17 cellular contexts compared by ENCODE assay signal in genomic region chr12:3216097-3216496, GRCh38.
DNase-seq lines count a peak whose midpoint lies in the region; ATAC-seq and TF ChIP-seq lines count a peak whose summit lies in the region.
"Had no signal": no experiment of that assay in that cellular context is flagged by ENCODE, and none has a peak within 500 bp of the region (broad histone marks: within the 10 kb centered on the region; RNA-seq: fewer than 3 reads in every experiment).

No MANE protein-coding gene starts in this region.

- no peaks in the 10 kb centered on the region for H3K9me3 Mint-ChIP-seq in MCF 10A (ENCODE audit: unreplicated experiment)
- H3K9me3 Mint-ChIP-seq in CD8-positive, alpha-beta T cell: no peaks in the 10 kb centered on the region

- H3K4me1 ChIP-seq in BLaER1 treated with 17β-estradiol and CSF1 and Interleukin-3, amounts not matched to agents 10 nM and 100 nM: peaks cover 62 to 87% (median 85%) of the 10 kb centered on the region in 10 experiments
- peaks cover 25% of the 10 kb centered on the region for H3K4me1 ChIP-seq in osteoblast (ENCODE audit: insufficient read depth, low read length)
- H3K4me1 ChIP-seq in CD8-positive, alpha-beta T cell (ENCODE audit: insufficient read depth, low read length): no peaks in the 10 kb centered on the region

- H2AFZ ChIP-seq in osteoblast (ENCODE audit: low read length): no peak overlapping the region

- H3K27me3 Mint-ChIP-seq in MCF 10A (ENCODE audit: insufficient read depth, unreplicated experiment): no peaks in the 10 kb centered on the region
- no peaks in the 10 kb centered on the region for H3K27me3 Mint-ChIP-seq in CD8-positive, alpha-beta T cell (ENCODE audit: low read depth)

- H4K20me1 ChIP-seq in BLaER1 treated with 17β-estradiol and CSF1 and Interleukin-3, amounts not matched to agents 10 nM and 100 nM: no peaks in the 10 kb centered on the region
- no peaks in the 10 kb centered on the region for H4K20me1 ChIP-seq in osteoblast (ENCODE audit: insufficient read depth, low read length)

- no peaks in the 10 kb centered on the region for H3K9me3 ChIP-seq in BLaER1 treated with 17β-estradiol and CSF1 and Interleukin-3, amounts not matched to agents 10 nM and 100 nM (replicated peaks in 1 of 11)
- H3K9me3 ChIP-seq in osteoblast (ENCODE audit: low read depth, low read length): no peaks in the 10 kb centered on the region
- no peaks in the 10 kb centered on the region for H3K9me3 ChIP-seq in CD8-positive, alpha-beta T cell (ENCODE audit: low read length)

- no peaks in the 10 kb centered on the region for H3K79me2 ChIP-seq in osteoblast (ENCODE audit: insufficient read depth, low read length)

- H3K9ac ChIP-seq in BLaER1 treated with 17β-estradiol and CSF1 and Interleukin-3, amounts not matched to agents 10 nM and 100 nM: peak overlapping the region in 6 of 11 experiments; percentile 78 to 91 (median 86); a peak in 10 of 22 replicates

- POLR2A ChIA-PET in MCF 10A (lab: Yijun Ruan, JAX): interaction anchor here (0.6 kb wide), 1 partner anchor 1002 kb away, joined by 3 read pairs; no protein-coding TSS in a partner anchor
- POLR2A ChIA-PET in CD8-positive, alpha-beta T cell (lab: Charles Lee): no interaction called here

- peaks cover 0 to 8% (median 0%) of the 10 kb centered on the region in 11 experiments; a peak in 2 of 22 replicates for H3K27me3 ChIP-seq in BLaER1 treated with 17β-estradiol and CSF1 and Interleukin-3, amounts not matched to agents 10 nM and 100 nM
- no peaks in the 10 kb centered on the region for H3K27me3 ChIP-seq in osteoblast (ENCODE audit: insufficient read depth, low read length)
- H3K27me3 ChIP-seq in CD8-positive, alpha-beta T cell (ENCODE audit: insufficient read depth, low read length): no peaks in the 10 kb centered on the region

- H3K36me3 Mint-ChIP-seq in MCF 10A (ENCODE audit: insufficient read depth, unreplicated experiment): no peaks in the 10 kb centered on the region
- no peaks in the 10 kb centered on the region for H3K36me3 Mint-ChIP-seq in CD8-positive, alpha-beta T cell

- H3K4me3 ChIP-seq in BLaER1 treated with 17β-estradiol and CSF1 and Interleukin-3, amounts not matched to agents 10 nM and 100 nM: no peak overlapping the region
- no peak overlapping the region for H3K4me3 ChIP-seq in osteoblast (ENCODE audit: insufficient read depth, low read length)
- H3K4me3 ChIP-seq in CD8-positive, alpha-beta T cell (ENCODE audit: low read depth, low read length): no peak overlapping the region
- H3K4me3 ChIP-seq: GM12878 had no signal

- peak; percentile 26 for DNase-seq in DMS 273 (lab: John Stamatoyannopoulos, UW; ENCODE audit: unreplicated experiment)
- no peak for DNase-seq in DMS 273 treated with DMSO at 0.1 percent for 48 hours (lab: John Stamatoyannopoulos, UW)
- no peak for DNase-seq in MCF 10A (ENCODE audit: unreplicated experiment)
- peak; percentile 75 for DNase-seq in osteoblast (ENCODE audit: insufficient read length, low spot score, missing footprints)
- no peak for DNase-seq in UCSD-AML1 (lab: John Stamatoyannopoulos, UW; ENCODE audit: unreplicated experiment)
- DNase-seq in CD8-positive, alpha-beta T cell: no peak
- DNase-seq in SHP77 (lab: John Stamatoyannopoulos, UW): no peak
- DNase-seq: COR-L47, DMS53, HCEC 1CT, Karpas-422, NCI-H1417, NCI-H2029 treated with DMSO at 0.1 percent for 48 hours, NCI-H524 had no signal

- peak overlapping the region; percentile 95 for H3K27ac Mint-ChIP-seq in MCF 10A (ENCODE audit: low read depth, unreplicated experiment)
- H3K27ac Mint-ChIP-seq in CD8-positive, alpha-beta T cell: no peak overlapping the region

- peak overlapping the region in 9 of 11 experiments; percentile 61 to 98 (median 92); a peak in 15 of 22 replicates for H3K27ac ChIP-seq in BLaER1 treated with 17β-estradiol and CSF1 and Interleukin-3, amounts not matched to agents 10 nM and 100 nM
- no peak overlapping the region for H3K27ac ChIP-seq in osteoblast (ENCODE audit: low read depth, low read length)
- no peak overlapping the region for H3K27ac ChIP-seq in CD8-positive, alpha-beta T cell (ENCODE audit: low read depth, low read length)
- H3K27ac ChIP-seq: 22Rv1 had no signal

- BruUV-seq in MCF 10A (replicated peaks; lab: Mats Ljungman, UMichigan): no TSS peak

- H3K36me3 ChIP-seq in BLaER1 treated with 17β-estradiol and CSF1 and Interleukin-3, amounts not matched to agents 10 nM and 100 nM: no peaks in the 10 kb centered on the region
- H3K36me3 ChIP-seq in osteoblast (ENCODE audit: insufficient read depth, low read length): no peaks in the 10 kb centered on the region
- no peaks in the 10 kb centered on the region for H3K36me3 ChIP-seq in CD8-positive, alpha-beta T cell (ENCODE audit: insufficient read depth, low read length)

- intact Hi-C loops in MCF 10A (cut with micrococcal nuclease): no loop called here
- intact Hi-C loops in CD8-positive, alpha-beta T cell (cut with DNase I, micrococcal nuclease): no loop called here

- no peak overlapping the region for H3K4me3 Mint-ChIP-seq in MCF 10A (ENCODE audit: unreplicated experiment)
- H3K4me3 Mint-ChIP-seq in CD8-positive, alpha-beta T cell: no peak overlapping the region

- CTCF ChIA-PET in MCF 10A (lab: Yijun Ruan, JAX): interaction anchor here (0.8 to 3.2 kb wide), 4 partner anchors 14 to 77 kb away, joined by 3 to 19 read pairs (median 4); no protein-coding TSS in a partner anchor
- CTCF ChIA-PET in CD8-positive, alpha-beta T cell (lab: Charles Lee): interaction anchor here (1.4 kb wide), 1 partner anchor 84 kb away, joined by 5 read pairs; no protein-coding TSS in a partner anchor

- peaks cover 28% of the 10 kb centered on the region for H3K4me1 Mint-ChIP-seq in MCF 10A (ENCODE audit: insufficient read depth, unreplicated experiment)
- no peaks in the 10 kb centered on the region for H3K4me1 Mint-ChIP-seq in CD8-positive, alpha-beta T cell (ENCODE audit: low read depth)

- no peak for TF ChIP-seq CTCF in MCF 10A (IDR thresholded peaks at IDR 0.05; ENCODE audit: unreplicated experiment)
- no peak for TF ChIP-seq CTCF in osteoblast (IDR thresholded peaks at IDR 0.05; ENCODE audit: extremely low read depth, low read depth, low read length)
- TF ChIP-seq CTCF in CD8-positive, alpha-beta T cell (IDR thresholded peaks at IDR 0.05): no peak

- no peak for ATAC-seq in CD8-positive, alpha-beta T cell
- ATAC-seq: GM12878 had no signal

- H3K4me2 ChIP-seq in BLaER1 treated with 17β-estradiol and CSF1 and Interleukin-3, amounts not matched to agents 10 nM and 100 nM: peak overlapping the region; percentile 52 to 100 (median 92); a peak in 21 of 22 replicates
- H3K4me2 ChIP-seq in osteoblast (ENCODE audit: insufficient read depth, low read length): no peak overlapping the region

Comparison
In these comparisons a context has a peak if more than half of its experiments do, and no peak if none do; other contexts are left out.
1. DNase-seq: peak in DMS 273 (single experiment) and osteoblast (single experiment); none in DMS 273 treated with DMSO at 0.1 percent for 48 hours (single experiment), MCF 10A (single experiment), UCSD-AML1 (single experiment), CD8-positive, alpha-beta T cell (0 of 7) and SHP77 (0 of 2).
2. H3K27ac ChIP-seq: peak in BLaER1 treated with 17β-estradiol and CSF1 and Interleukin-3, amounts not matched to agents 10 nM and 100 nM (9 of 11); none in osteoblast (single experiment) and CD8-positive, alpha-beta T cell (single experiment).